Comparison of ENCODE assay signal across 18 cellular contexts in genomic region chr2:29786361-29786760, GRCh38.
"Had no signal": no experiment of that assay in that cellular context is flagged by ENCODE, and none has a peak within 500 bp of the region (broad histone marks: within the 10 kb centered on the region; RNA-seq: fewer than 3 reads in every experiment).

No MANE protein-coding gene starts in this region.

- H3K36me3 ChIP-seq: ascending aorta, gastroesophageal sphincter, heart left ventricle, neural progenitor cell, suprapubic skin, transverse colon, vagina, WERI-Rb-1 had no signal

- H3K9me3 ChIP-seq: ascending aorta, gastroesophageal sphincter, heart left ventricle, suprapubic skin, transverse colon, vagina had no signal

- H3K4me1 ChIP-seq: ascending aorta, gastroesophageal sphincter, heart left ventricle, neural progenitor cell, suprapubic skin, transverse colon, vagina had no signal

- H3K27ac ChIP-seq: ascending aorta, gastroesophageal sphincter, heart left ventricle, neural progenitor cell, suprapubic skin, transverse colon, vagina had no signal

- H3K9ac ChIP-seq: neural progenitor cell had no signal

- ATAC-seq: activated T-cell treated with anti-CD3 and anti-CD28 coated beads, Interleukin-2, amount 50 U/mL, for 72 hours; esophagus mucosa; gastroesophageal sphincter; heart left ventricle; left ventricle myocardium superior; naive thymus-derived CD4-positive, alpha-beta T cell; stimulated activated naive CD8-positive, alpha-beta T cell treated with anti-CD3 and anti-CD28 coated beads, Interleukin-15, Interleukin-2, amounts not matched to agents 100 U/mL and 50 U/mL, for 24 hours had no signal

- H3K4me3 ChIP-seq: ascending aorta, gastroesophageal sphincter, heart left ventricle, neural progenitor cell, suprapubic skin, transverse colon, vagina had no signal

- H3K27me3 ChIP-seq: ascending aorta, gastroesophageal sphincter, neural progenitor cell, transverse colon, vagina had no signal

- DNase-seq: activated CD4-positive, alpha-beta T cell treated with anti-CD3 and anti-CD28 coated beads, Interleukin-2, amount 50 U/mL, for 4 hours; activated effector memory CD4-positive, alpha-beta T cell treated with anti-CD3 and anti-CD28 coated beads, Interleukin-2, amount 50 U/mL, for 16 hours; activated T-cell treated with anti-CD3 and anti-CD28 coated beads, Interleukin-2, amount 50 U/mL, for 72 hours; cortex of kidney; heart left ventricle; left ventricle myocardium superior; naive thymus-derived CD4-positive, alpha-beta T cell; stimulated activated CD4-positive, alpha-beta T cell treated with anti-CD3 and anti-CD28 coated beads, Interleukin-12 subunit alpha, Interleukin-12 subunit beta, amount 100 ng/mL, for 4 hours; stimulated activated CD4-positive, alpha-beta T cell treated with anti-CD3 and anti-CD28 coated beads, Interleukin-1b, Interleukin-23, amount 100 ng/mL, for 48 hours; stimulated activated naive CD8-positive, alpha-beta T cell treated with anti-CD3 and anti-CD28 coated beads, Interleukin-15, Interleukin-2, amounts not matched to agents 100 U/mL and 50 U/mL, for 24 hours; transverse colon; WERI-Rb-1 had no signal
